29 cellular contexts compared by ENCODE assay signal in genomic region chr10:71238626-71239025, GRCh38. TPM values are rescaled to one million over a fixed set of nuclear protein-coding genes. Genes with fewer than 3 reads are reported as not detected.
"Had no signal": no experiment of that assay in that cellular context is flagged by ENCODE, and none has a peak within 500 bp of the region (broad histone marks: within the 10 kb centered on the region; RNA-seq: fewer than 3 reads in every experiment).

No MANE protein-coding gene starts in this region.

- H3K4me2 ChIP-seq: neural progenitor cell had no signal

- H3K27ac ChIP-seq: brain microvascular endothelial cell, esophagus muscularis mucosa, gastroesophageal sphincter, neural progenitor cell, stomach, suprapubic skin, tibial nerve, vagina had no signal

- H3K27ac Mint-ChIP-seq: activated CD4-positive, alpha-beta T cell treated with anti-CD3 and anti-CD28 coated beads, Interleukin-2, amount 10 ng/mL, durations not matched to agents 24 days and 14 days; activated CD8-positive, alpha-beta memory T cell treated with anti-CD3 and anti-CD28 coated beads, Interleukin-2, amount 10 ng/mL, durations not matched to agents 7 days and 5 days; activated CD8-positive, alpha-beta T cell treated with anti-CD3 and anti-CD28 coated beads for 36 hours; activated naive CD4-positive, alpha-beta T cell treated with anti-CD3 and anti-CD28 coated beads, Interleukin-2, amount 50 U/mL, for 24 hours; activated T-helper 1 cell treated with anti-CD3 and anti-CD28 coated beads, Interleukin-12 subunit alpha, Interleukin-12 subunit beta, Interleukin-2, Interleukin-4 antibody, amounts not matched to agents 30 ng/mL and 10 ng/mL and 1 ng/mL, durations not matched to agents 14 hours and 24 hours and 36 hours; memory B cell; neural progenitor cell; stimulated activated memory B cell treated with anti-CD40 and anti-IgM and Interleukin-4, amounts not matched to agents 10 μg/mL and 1 μg/mL and 100 μg/mL, for 72 hours had no signal

- H3K4me3 ChIP-seq: esophagus muscularis mucosa, gastroesophageal sphincter, neural progenitor cell, stomach, suprapubic skin, tibial nerve, vagina had no signal

- H3K27me3 Mint-ChIP-seq: activated CD4-positive, alpha-beta T cell treated with anti-CD3 and anti-CD28 coated beads, Interleukin-2, amount 10 ng/mL, durations not matched to agents 24 days and 14 days; activated CD8-positive, alpha-beta T cell treated with anti-CD3 and anti-CD28 coated beads for 36 hours; activated naive CD4-positive, alpha-beta T cell treated with anti-CD3 and anti-CD28 coated beads, Interleukin-2, amount 50 U/mL, for 24 hours had no signal

- DNase-seq: activated CD4-positive, alpha-beta T cell treated with anti-CD3 and anti-CD28 coated beads, Interleukin-2, amount 10 ng/mL, durations not matched to agents 24 days and 14 days; activated CD8-positive, alpha-beta memory T cell treated with anti-CD3 and anti-CD28 coated beads, Interleukin-2, amount 10 ng/mL, durations not matched to agents 7 days and 5 days; activated CD8-positive, alpha-beta T cell treated with anti-CD3 and anti-CD28 coated beads for 36 hours; activated gamma-delta T cell; activated T-cell treated with anti-CD3 and anti-CD28 coated beads for 4 hours; anterior cingulate cortex; brain microvascular endothelial cell; effector memory CD4-positive, alpha-beta T cell; head of caudate nucleus; hypothalamus; naive B cell; small intestine; stimulated activated CD4-positive, alpha-beta T cell treated with anti-CD3 and anti-CD28 coated beads, Interleukin-15, amount 100 ng/mL, for 24 hours; stomach had no signal

- H3K27me3 ChIP-seq: brain microvascular endothelial cell, esophagus muscularis mucosa, gastroesophageal sphincter, neural progenitor cell, stomach, suprapubic skin, tibial nerve, vagina had no signal

- H3K36me3 Mint-ChIP-seq: activated CD8-positive, alpha-beta memory T cell treated with anti-CD3 and anti-CD28 coated beads, Interleukin-2, amount 10 ng/mL, durations not matched to agents 7 days and 5 days; activated naive CD4-positive, alpha-beta T cell treated with anti-CD3 and anti-CD28 coated beads, Interleukin-2, amount 50 U/mL, for 24 hours; memory B cell; naive B cell; neural progenitor cell; stimulated activated memory B cell treated with anti-CD40 and anti-IgM and Interleukin-4, amounts not matched to agents 10 μg/mL and 1 μg/mL and 100 μg/mL, for 72 hours had no signal

- H3K4me3 Mint-ChIP-seq: activated CD4-positive, alpha-beta T cell treated with anti-CD3 and anti-CD28 coated beads, Interleukin-2, amount 10 ng/mL, durations not matched to agents 24 days and 14 days; activated CD8-positive, alpha-beta memory T cell treated with anti-CD3 and anti-CD28 coated beads, Interleukin-2, amount 10 ng/mL, durations not matched to agents 7 days and 5 days; activated CD8-positive, alpha-beta T cell treated with anti-CD3 and anti-CD28 coated beads for 36 hours; activated naive CD4-positive, alpha-beta T cell treated with anti-CD3 and anti-CD28 coated beads, Interleukin-2, amount 50 U/mL, for 24 hours; activated T-helper 1 cell treated with anti-CD3 and anti-CD28 coated beads, Interleukin-12 subunit alpha, Interleukin-12 subunit beta, Interleukin-2, Interleukin-4 antibody, amounts not matched to agents 30 ng/mL and 10 ng/mL and 1 ng/mL, durations not matched to agents 14 hours and 24 hours and 36 hours; central memory CD8-positive, alpha-beta T cell; memory B cell; naive B cell; neural progenitor cell; stimulated activated memory B cell treated with anti-CD40 and anti-IgM and Interleukin-4, amounts not matched to agents 10 μg/mL and 1 μg/mL and 100 μg/mL, for 72 hours had no signal

- H3K36me3 ChIP-seq: brain microvascular endothelial cell, esophagus muscularis mucosa, gastroesophageal sphincter, neural progenitor cell, stomach, suprapubic skin, tibial nerve, vagina had no signal

- H3K9me3 Mint-ChIP-seq: activated CD4-positive, alpha-beta T cell treated with anti-CD3 and anti-CD28 coated beads, Interleukin-2, amount 10 ng/mL, durations not matched to agents 24 days and 14 days; activated CD8-positive, alpha-beta T cell treated with anti-CD3 and anti-CD28 coated beads for 36 hours; activated naive CD4-positive, alpha-beta T cell treated with anti-CD3 and anti-CD28 coated beads, Interleukin-2, amount 50 U/mL, for 24 hours; activated T-helper 1 cell treated with anti-CD3 and anti-CD28 coated beads, Interleukin-12 subunit alpha, Interleukin-12 subunit beta, Interleukin-2, Interleukin-4 antibody, amounts not matched to agents 30 ng/mL and 10 ng/mL and 1 ng/mL, durations not matched to agents 14 hours and 24 hours and 36 hours; central memory CD8-positive, alpha-beta T cell; memory B cell; naive B cell; neural progenitor cell; stimulated activated memory B cell treated with anti-CD40 and anti-IgM and Interleukin-4, amounts not matched to agents 10 μg/mL and 1 μg/mL and 100 μg/mL, for 72 hours had no signal

- H3K9me3 ChIP-seq: esophagus muscularis mucosa, gastroesophageal sphincter, stomach, suprapubic skin, tibial nerve, vagina had no signal

- H2AFZ ChIP-seq: neural progenitor cell had no signal

- H3K4me1 Mint-ChIP-seq: activated CD4-positive, alpha-beta T cell treated with anti-CD3 and anti-CD28 coated beads, Interleukin-2, amount 10 ng/mL, durations not matched to agents 24 days and 14 days; activated CD8-positive, alpha-beta memory T cell treated with anti-CD3 and anti-CD28 coated beads, Interleukin-2, amount 10 ng/mL, durations not matched to agents 7 days and 5 days; activated naive CD4-positive, alpha-beta T cell treated with anti-CD3 and anti-CD28 coated beads, Interleukin-2, amount 50 U/mL, for 24 hours; central memory CD8-positive, alpha-beta T cell had no signal

- FAIRE-seq: colon, small intestine had no signal

- H3K9ac ChIP-seq: neural progenitor cell had no signal

- ATAC-seq: activated CD4-positive, CD25-positive, alpha-beta regulatory T cell treated with anti-CD3 and anti-CD28 coated beads, Interleukin-2, amount 50 U/mL, for 24 hours; activated CD8-positive, alpha-beta memory T cell treated with anti-CD3 and anti-CD28 coated beads, Interleukin-2, amount 10 ng/mL, durations not matched to agents 7 days and 5 days; activated CD8-positive, alpha-beta T cell treated with anti-CD3 and anti-CD28 coated beads for 36 hours; gastroesophageal sphincter; sciatic nerve; stimulated activated memory B cell treated with anti-CD40 and anti-IgM and Interleukin-4, amounts not matched to agents 10 μg/mL and 1 μg/mL and 100 μg/mL, for 72 hours had no signal

RNA-seq across cellular contexts. Expression of gene UNC5B, which starts 26.3 kb away (rescaled TPM):
- total RNA-seq: T-helper 2 cell treated with Interferon-gamma antibody and Interleukin-4, amounts not matched to agents 100 ng/mL and 5 ng/mL, for 36 hours had no signal
